8 cellular contexts compared by ENCODE assay signal in genomic region chr10:89426230-89426868, GRCh38. TPM values are rescaled to one million over a fixed set of nuclear protein-coding genes. Genes with fewer than 3 reads are reported as not detected.
DNase-seq lines count a peak whose midpoint lies in the region; ATAC-seq and TF ChIP-seq lines count a peak whose summit lies in the region.

No MANE protein-coding gene starts in this region.

- no peak overlapping the region for H3K27ac ChIP-seq in WERI-Rb-1

- peaks cover 0 to under 1% of the 10 kb centered on the region in 2 donors for H3K4me1 Mint-ChIP-seq in natural killer cell
- H3K4me1 Mint-ChIP-seq in natural killer cell treated with Interleukin-12 subunit alpha and Interleukin-12 subunit beta and Interleukin-15 and Interleukin-18, amount 100 ng/mL, for 72 hours (ENCODE audit: low read depth in 2 of 2) = no peaks in the 10 kb centered on the region

- H3K27me3 ChIP-seq in WERI-Rb-1 (ENCODE audit: insufficient read depth, low read depth, severe bottlenecking) = no peaks in the 10 kb centered on the region

- ATAC-seq in natural killer cell = peak; percentile 43 to 73 (median 70)
- ATAC-seq in natural killer cell treated with Interleukin-12 subunit alpha and Interleukin-12 subunit beta and Interleukin-15 and Interleukin-18, amount 100 ng/mL, for 72 hours = no peak
- peak; percentile 77 for ATAC-seq in Right ventricle myocardium superior (ENCODE audit: poor library complexity)
- ATAC-seq in GM19023 (IDR thresholded peaks at IDR 0.05; ENCODE audit: unreplicated experiment) = no peak
- no peak for ATAC-seq in GM18519 (IDR thresholded peaks at IDR 0.05; ENCODE audit: low FRiP score, unreplicated experiment)

- H3K4me3 Mint-ChIP-seq in natural killer cell = no peak overlapping the region
- no peak overlapping the region for H3K4me3 Mint-ChIP-seq in natural killer cell treated with Interleukin-12 subunit alpha and Interleukin-12 subunit beta and Interleukin-15 and Interleukin-18, amount 100 ng/mL, for 72 hours

- no peak for DNase-seq in natural killer cell
- DNase-seq in natural killer cell treated with Interleukin-12 subunit alpha and Interleukin-12 subunit beta and Interleukin-15 and Interleukin-18, amount 100 ng/mL, for 72 hours (ENCODE audit: low spot score) = no peak
- peak; percentile 55 for DNase-seq in LoVo (ENCODE audit: low spot score)
- DNase-seq in WERI-Rb-1 = no peak
- DNase-seq in Right ventricle myocardium superior = no peak
- DNase-seq in putamen (ENCODE audit: low spot score) = peak; percentile 38

- intact Hi-C loops in natural killer cell (cut with micrococcal nuclease) = loop anchor here (5.0 kb wide), 1 partner anchor 136 kb away; no protein-coding TSS in a partner anchor
- intact Hi-C loops in Right ventricle myocardium superior (cut with DNase I) = loop anchor here (2.0 to 10.0 kb wide), 2 partner anchors 138 to 278 kb away; partner anchors contain the start of gene KIF20B

- H3K27ac Mint-ChIP-seq in natural killer cell = no peak overlapping the region
- H3K27ac Mint-ChIP-seq in natural killer cell treated with Interleukin-12 subunit alpha and Interleukin-12 subunit beta and Interleukin-15 and Interleukin-18, amount 100 ng/mL, for 72 hours = no peak overlapping the region

- H3K27me3 Mint-ChIP-seq in natural killer cell (ENCODE audit: low read depth in 2 of 2) = peaks cover 0 to 6% of the 10 kb centered on the region in 2 donors
- H3K27me3 Mint-ChIP-seq in natural killer cell treated with Interleukin-12 subunit alpha and Interleukin-12 subunit beta and Interleukin-15 and Interleukin-18, amount 100 ng/mL, for 72 hours = peaks cover 4 to 7% of the 10 kb centered on the region in 2 donors

- H3K36me3 ChIP-seq in WERI-Rb-1 = no peaks in the 10 kb centered on the region

- H3K9me3 Mint-ChIP-seq in natural killer cell = no peaks in the 10 kb centered on the region
- no peaks in the 10 kb centered on the region for H3K9me3 Mint-ChIP-seq in natural killer cell treated with Interleukin-12 subunit alpha and Interleukin-12 subunit beta and Interleukin-15 and Interleukin-18, amount 100 ng/mL, for 72 hours

- H3K4me3 ChIP-seq in WERI-Rb-1 (ENCODE audit: low read depth, low read length) = no peak overlapping the region

- H3K9me3 ChIP-seq in WERI-Rb-1 (ENCODE audit: severe bottlenecking) = no peaks in the 10 kb centered on the region

- no peaks in the 10 kb centered on the region for H3K36me3 Mint-ChIP-seq in natural killer cell
- H3K36me3 Mint-ChIP-seq in natural killer cell treated with Interleukin-12 subunit alpha and Interleukin-12 subunit beta and Interleukin-15 and Interleukin-18, amount 100 ng/mL, for 72 hours = no peaks in the 10 kb centered on the region

- TF ChIP-seq CTCF in natural killer cell (IDR thresholded peaks at IDR 0.05) = peak; percentile 53
- peak; percentile 61 for TF ChIP-seq CTCF in WERI-Rb-1 (IDR thresholded peaks at IDR 0.05; ENCODE audit: low read depth, low read length)

RNA-seq across cellular contexts. Expression of gene IFIT5, which starts 12.0 kb away (rescaled TPM):
- 10 to 100 TPM; 17.7 to 23.6 (median 20.4) TPM for total RNA-seq in natural killer cell
- total RNA-seq in natural killer cell treated with Interleukin-12 subunit alpha and Interleukin-12 subunit beta and Interleukin-15 and Interleukin-18, amount 100 ng/mL, for 72 hours = 10 to 100 TPM in 1 of 2 donors, 1 to 10 TPM in 1; 5.2 to 17.5 TPM
- total RNA-seq in Right ventricle myocardium superior = 7.1 TPM

RNA-seq across cellular contexts. Expression of gene IFIT1, which starts 33.9 kb away (rescaled TPM):
- total RNA-seq in natural killer cell = 1 to 10 TPM; 1.0 to 4.9 (median 2.7) TPM
- total RNA-seq in natural killer cell treated with Interleukin-12 subunit alpha and Interleukin-12 subunit beta and Interleukin-15 and Interleukin-18, amount 100 ng/mL, for 72 hours = under 1 TPM; 0.36 to 0.69 TPM
- 28.1 TPM for total RNA-seq in Right ventricle myocardium superior

RNA-seq across cellular contexts. Expression of gene IFIT1B, which starts 48.5 kb away (rescaled TPM):
- total RNA-seq in natural killer cell = not detected
- not detected for total RNA-seq in natural killer cell treated with Interleukin-12 subunit alpha and Interleukin-12 subunit beta and Interleukin-15 and Interleukin-18, amount 100 ng/mL, for 72 hours
- total RNA-seq in Right ventricle myocardium superior = not detected

Comparison
In these comparisons a context has a peak if more than half of its experiments do, and no peak if none do; other contexts are left out.
1. ATAC-seq: peak in natural killer cell (3 of 3) and Right ventricle myocardium superior (single experiment); none in natural killer cell treated with Interleukin-12 subunit alpha and Interleukin-12 subunit beta and Interleukin-15 and Interleukin-18, amount 100 ng/mL, for 72 hours (0 of 2), GM19023 (single experiment) and GM18519 (single experiment).
2. DNase-seq: peak in LoVo (single experiment) and putamen (single experiment); none in natural killer cell (single experiment), natural killer cell treated with Interleukin-12 subunit alpha and Interleukin-12 subunit beta and Interleukin-15 and Interleukin-18, amount 100 ng/mL, for 72 hours (single experiment), WERI-Rb-1 (single experiment) and Right ventricle myocardium superior (single experiment).